In genomic region chr10:112282086-112282485, GRCh38 we compare ENCODE assay signal across 27 cellular contexts. TPM values are rescaled to one million over a fixed set of nuclear protein-coding genes. Genes with fewer than 3 reads are reported as not detected.
"Had no signal": no experiment of that assay in that cellular context is flagged by ENCODE, and none has a peak within 500 bp of the region (broad histone marks: within the 10 kb centered on the region; RNA-seq: fewer than 3 reads in every experiment).

No MANE protein-coding gene starts in this region.

- H3K4me3 ChIP-seq: gastrocnemius medialis, left ventricle myocardium inferior, smooth muscle cell, stomach, suprapubic skin, vagina had no signal

- DNase-seq: activated CD4-positive, alpha-beta T cell treated with anti-CD3 and anti-CD28 coated beads, Interleukin-2, amount 10 ng/mL, durations not matched to agents 24 days and 14 days; activated CD8-positive, alpha-beta T cell treated with anti-CD3 and anti-CD28 coated beads for 36 hours; cerebellar nuclear complex; cortex of kidney; endodermal cell; gastrocnemius medialis; hippocampal formation; left ventricle myocardium inferior; naive thymus-derived CD8-positive, alpha-beta T cell; stimulated activated CD4-positive, alpha-beta T cell treated with anti-CD3 and anti-CD28 coated beads, Interleukin-15, amount 100 ng/mL, for 24 hours; stomach had no signal

- H3K27ac Mint-ChIP-seq: activated CD4-positive, alpha-beta T cell treated with anti-CD3 and anti-CD28 coated beads, Interleukin-2, amount 10 ng/mL, durations not matched to agents 24 days and 14 days; activated CD8-positive, alpha-beta T cell treated with anti-CD3 and anti-CD28 coated beads for 36 hours; activated naive CD4-positive, alpha-beta T cell treated with anti-CD3 and anti-CD28 coated beads, Interleukin-2, amount 50 U/mL, for 72 hours; activated T-helper 17 cell treated with anti-CD3 and anti-CD28 coated beads, Interleukin-2, amount 50 U/mL, for 72 hours; endodermal cell; mesothelial cell of epicardium; naive thymus-derived CD8-positive, alpha-beta T cell; stimulated activated memory B cell treated with anti-CD40 and anti-IgM and Interleukin-4, amounts not matched to agents 10 μg/mL and 1 μg/mL and 100 μg/mL, for 72 hours; T-helper 1 cell treated with Interleukin-12 subunit alpha and Interleukin-12 subunit beta and Interleukin-4 antibody, amounts not matched to agents 30 μg/mL and 1 μg/mL, for 36 hours had no signal

- H3K27ac ChIP-seq: gastrocnemius medialis, left ventricle myocardium inferior, stomach, suprapubic skin, vagina had no signal

- H3K36me3 ChIP-seq: gastrocnemius medialis, left ventricle myocardium inferior, stomach, suprapubic skin, vagina had no signal

- FAIRE-seq: astrocyte had no signal

- H3K4me3 Mint-ChIP-seq: activated CD4-positive, alpha-beta T cell treated with anti-CD3 and anti-CD28 coated beads, Interleukin-2, amount 10 ng/mL, durations not matched to agents 24 days and 14 days; activated CD8-positive, alpha-beta T cell treated with anti-CD3 and anti-CD28 coated beads for 36 hours; activated T-helper 17 cell treated with anti-CD3 and anti-CD28 coated beads, Interleukin-2, amount 50 U/mL, for 72 hours; endodermal cell; mesothelial cell of epicardium; naive thymus-derived CD8-positive, alpha-beta T cell; stimulated activated memory B cell treated with anti-CD40 and anti-IgM and Interleukin-4, amounts not matched to agents 10 μg/mL and 1 μg/mL and 100 μg/mL, for 72 hours; T-helper 1 cell treated with Interleukin-12 subunit alpha and Interleukin-12 subunit beta and Interleukin-4 antibody, amounts not matched to agents 30 μg/mL and 1 μg/mL, for 36 hours had no signal

- H3K27me3 Mint-ChIP-seq: stimulated activated memory B cell treated with anti-CD40 and anti-IgM and Interleukin-4, amounts not matched to agents 10 μg/mL and 1 μg/mL and 100 μg/mL, for 72 hours had no signal

- H3K9me3 Mint-ChIP-seq: activated CD4-positive, alpha-beta T cell treated with anti-CD3 and anti-CD28 coated beads, Interleukin-2, amount 10 ng/mL, durations not matched to agents 24 days and 14 days; activated CD8-positive, alpha-beta T cell treated with anti-CD3 and anti-CD28 coated beads for 36 hours; activated naive CD4-positive, alpha-beta T cell treated with anti-CD3 and anti-CD28 coated beads, Interleukin-2, amount 50 U/mL, for 72 hours; activated T-helper 17 cell treated with anti-CD3 and anti-CD28 coated beads, Interleukin-2, amount 50 U/mL, for 72 hours; T-helper 1 cell treated with Interleukin-12 subunit alpha and Interleukin-12 subunit beta and Interleukin-4 antibody, amounts not matched to agents 30 μg/mL and 1 μg/mL, for 36 hours had no signal

- ATAC-seq: activated CD8-positive, alpha-beta T cell treated with anti-CD3 and anti-CD28 coated beads for 36 hours; activated T-helper 17 cell treated with anti-CD3 and anti-CD28 coated beads, Interleukin-2, amount 50 U/mL, for 72 hours; gastrocnemius medialis; naive thymus-derived CD8-positive, alpha-beta T cell; sciatic nerve; stimulated activated memory B cell treated with anti-CD40 and anti-IgM and Interleukin-4, amounts not matched to agents 10 μg/mL and 1 μg/mL and 100 μg/mL, for 72 hours had no signal

- H3K9me3 ChIP-seq: gastrocnemius medialis, left ventricle myocardium inferior, stomach, suprapubic skin, vagina had no signal

- H3K36me3 Mint-ChIP-seq: activated naive CD4-positive, alpha-beta T cell treated with anti-CD3 and anti-CD28 coated beads, Interleukin-2, amount 50 U/mL, for 72 hours; mesothelial cell of epicardium; naive thymus-derived CD8-positive, alpha-beta T cell; stimulated activated memory B cell treated with anti-CD40 and anti-IgM and Interleukin-4, amounts not matched to agents 10 μg/mL and 1 μg/mL and 100 μg/mL, for 72 hours had no signal

- H3K4me1 Mint-ChIP-seq: activated CD4-positive, alpha-beta T cell treated with anti-CD3 and anti-CD28 coated beads, Interleukin-2, amount 10 ng/mL, durations not matched to agents 24 days and 14 days; activated T-helper 17 cell treated with anti-CD3 and anti-CD28 coated beads, Interleukin-2, amount 50 U/mL, for 72 hours; naive thymus-derived CD8-positive, alpha-beta T cell had no signal

- H3K27me3 ChIP-seq: gastrocnemius medialis, stomach, suprapubic skin, vagina had no signal

- H3K4me2 ChIP-seq: smooth muscle cell had no signal

- H3K4me1 ChIP-seq: suprapubic skin, vagina had no signal

RNA-seq across cellular contexts. Expression of gene TECTB, which starts 1.1 kb away (rescaled TPM):
- total RNA-seq: activated CD4-positive, alpha-beta T cell treated with anti-CD3 and anti-CD28 coated beads, Interleukin-2, amount 10 ng/mL, durations not matched to agents 24 days and 14 days; activated CD8-positive, alpha-beta T cell treated with anti-CD3 and anti-CD28 coated beads for 36 hours; activated naive CD4-positive, alpha-beta T cell treated with anti-CD3 and anti-CD28 coated beads, Interleukin-2, amount 50 U/mL, for 72 hours; activated T-helper 17 cell treated with anti-CD3 and anti-CD28 coated beads, Interleukin-2, amount 50 U/mL, for 72 hours; astrocyte; endodermal cell; epithelial cell of proximal tubule; fibroblast of lung; gastrocnemius medialis; left ventricle myocardium inferior; lung microvascular endothelial cell; mesothelial cell of epicardium; naive thymus-derived CD8-positive, alpha-beta T cell; osteoblast; posterior vena cava; renal cortical epithelial cell; sciatic nerve; smooth muscle cell; stomach; suprapubic skin; vagina had no signal
- polyA plus RNA-seq: fibroblast of lung; naive thymus-derived CD8-positive, alpha-beta T cell; smooth muscle cell; stomach had no signal
